9 cellular contexts compared by ENCODE assay signal in genomic region chr3:171833775-171834460, GRCh38.
DNase-seq lines count a peak whose midpoint lies in the region; ATAC-seq and TF ChIP-seq lines count a peak whose summit lies in the region.
"Had no signal": no experiment of that assay in that cellular context is flagged by ENCODE, and none has a peak within 500 bp of the region (broad histone marks: within the 10 kb centered on the region; RNA-seq: fewer than 3 reads in every experiment).

No MANE protein-coding gene starts in this region.

- H3K4me3 Mint-ChIP-seq in stimulated activated memory B cell treated with anti-CD40 and anti-IgM and Interleukin-4, amounts not matched to agents 10 μg/mL and 1 μg/mL and 100 μg/mL, for 72 hours, result no peak overlapping the region

- DNase-seq in Ammon's horn (ENCODE audit: low spot score) (peak; percentile 45), NCI-H1105 (lab: John Stamatoyannopoulos, UW) (peak; percentile 48), brain microvascular endothelial cell (peak; percentile 68), epidermal melanocyte (ENCODE audit: insufficient read length, low spot score) (no peak)

- H3K36me3 ChIP-seq in brain microvascular endothelial cell (replicated peaks), result no peaks in the 10 kb centered on the region
- H3K36me3 ChIP-seq in muscle layer of duodenum (ENCODE audit: control insufficient read depth in 1 of 2, insufficient read depth in 2 of 2, low read length in 2 of 2), result no peaks in the 10 kb centered on the region

- ATAC-seq in GM18909 (IDR thresholded peaks at IDR 0.05; ENCODE audit: poor library complexity, unreplicated experiment) (peak; percentile 65), GM18502 (IDR thresholded peaks at IDR 0.05; ENCODE audit: poor library complexity, unreplicated experiment) (no peak)
- no peak for ATAC-seq in stimulated activated memory B cell treated with anti-CD40 and anti-IgM and Interleukin-4, amounts not matched to agents 10 μg/mL and 1 μg/mL and 100 μg/mL, for 72 hours

- peak overlapping the region; percentile 73 for H3K27ac ChIP-seq in brain microvascular endothelial cell
- peak overlapping the region; percentile 24 for H3K27ac ChIP-seq in muscle layer of duodenum (ENCODE audit: low read length)
- H3K27ac ChIP-seq: epithelial cell of prostate had no signal

- H3K4me1 ChIP-seq in muscle layer of duodenum (ENCODE audit: control insufficient read depth in 1 of 2, insufficient read depth in 2 of 2, low read length in 2 of 2), result peaks cover 0 to 16% of the 10 kb centered on the region in 2 donors

- no peaks in the 10 kb centered on the region for H3K36me3 Mint-ChIP-seq in stimulated activated memory B cell treated with anti-CD40 and anti-IgM and Interleukin-4, amounts not matched to agents 10 μg/mL and 1 μg/mL and 100 μg/mL, for 72 hours

- H3K4me1 Mint-ChIP-seq in stimulated activated memory B cell treated with anti-CD40 and anti-IgM and Interleukin-4, amounts not matched to agents 10 μg/mL and 1 μg/mL and 100 μg/mL, for 72 hours, result no peaks in the 10 kb centered on the region

- no peak overlapping the region for H3K27ac Mint-ChIP-seq in stimulated activated memory B cell treated with anti-CD40 and anti-IgM and Interleukin-4, amounts not matched to agents 10 μg/mL and 1 μg/mL and 100 μg/mL, for 72 hours

- no peaks in the 10 kb centered on the region for H3K9me3 Mint-ChIP-seq in stimulated activated memory B cell treated with anti-CD40 and anti-IgM and Interleukin-4, amounts not matched to agents 10 μg/mL and 1 μg/mL and 100 μg/mL, for 72 hours

- H3K4me3 ChIP-seq in brain microvascular endothelial cell (ENCODE audit: low read depth, low read length) (no peak overlapping the region), muscle layer of duodenum (ENCODE audit: low read depth in 1 of 2, low read length in 2 of 2) (no peak overlapping the region)

- H3K27me3 Mint-ChIP-seq in stimulated activated memory B cell treated with anti-CD40 and anti-IgM and Interleukin-4, amounts not matched to agents 10 μg/mL and 1 μg/mL and 100 μg/mL, for 72 hours, result peaks cover 7% of the 10 kb centered on the region

- no peaks in the 10 kb centered on the region for H3K9me3 ChIP-seq in muscle layer of duodenum (ENCODE audit: control insufficient read depth in 1 of 2, low read length in 2 of 2)

- TF ChIP-seq CTCF in brain microvascular endothelial cell (IDR thresholded peaks at IDR 0.05; ENCODE audit: low read depth, low read length, missing control alignments), result peak; percentile 29

- H3K27me3 ChIP-seq in brain microvascular endothelial cell (replicated peaks), result no peaks in the 10 kb centered on the region
- H3K27me3 ChIP-seq in muscle layer of duodenum (ENCODE audit: low read depth, low read length), result no peaks in the 10 kb centered on the region

- in situ Hi-C loops in brain microvascular endothelial cell (cut with HindIII; ENCODE audit: low pct_ligation_motif_present, low sequenced_read_pairs), result no loop called here
